Comparison of ENCODE assay signal across 28 cellular contexts in the genomic region with DNA sequence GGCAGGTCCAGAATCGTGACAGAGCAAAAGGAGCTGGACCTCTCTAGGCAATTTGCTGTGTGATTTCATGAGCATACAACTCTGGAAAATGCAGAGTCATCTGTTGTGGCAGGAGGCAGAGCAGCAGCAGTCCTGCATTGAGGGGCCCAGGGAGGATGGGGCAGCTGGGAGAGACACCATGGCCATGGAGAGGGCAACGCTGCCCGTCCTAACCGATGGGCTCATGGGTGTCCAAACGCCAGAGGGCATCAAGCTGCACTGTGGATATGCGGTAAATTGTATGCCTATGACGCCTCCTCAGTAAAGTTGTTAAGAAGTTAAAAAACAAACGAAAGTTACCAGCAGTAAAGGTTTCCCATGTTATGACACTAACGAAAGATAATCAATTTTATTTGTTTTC. TPM values are rescaled to one million over a fixed set of nuclear protein-coding genes. Genes with fewer than 3 reads are reported as not detected.
"Had no signal": no experiment of that assay in that cellular context is flagged by ENCODE, and none has a peak within 500 bp of the region (broad histone marks: within the 10 kb centered on the region; RNA-seq: fewer than 3 reads in every experiment).

No MANE protein-coding gene starts in this region.

- ATAC-seq: heart left ventricle; mucosa of descending colon; naive thymus-derived CD8-positive, alpha-beta T cell; right cardiac atrium; stimulated activated naive B cell treated with anti-CD40 and anti-IgM and Interleukin-4, amounts not matched to agents 10 μg/mL and 1 μg/mL and 100 μg/mL, for 72 hours; stimulated activated naive CD8-positive, alpha-beta T cell treated with anti-CD3 and anti-CD28 coated beads, Interleukin-15, Interleukin-2, amounts not matched to agents 100 U/mL and 50 U/mL, for 24 hours had no signal

- H3K36me3 ChIP-seq: heart left ventricle, left ventricle myocardium inferior, ovary, prostate gland, suprapubic skin, transverse colon, upper lobe of left lung had no signal

- DNase-seq: glutamatergic neuron; heart left ventricle; hypothalamus; immature natural killer cell; kidney; left ventricle myocardium inferior; mesendoderm; midbrain; naive thymus-derived CD8-positive, alpha-beta T cell; nucleus accumbens; retina; right cardiac atrium; stimulated activated CD4-positive, alpha-beta T cell treated with anti-CD3 and anti-CD28 coated beads, Interleukin-12 subunit alpha, Interleukin-12 subunit beta, amount 100 ng/mL, for 4 hours; stimulated activated CD4-positive, alpha-beta T cell treated with anti-CD3 and anti-CD28 coated beads, Interleukin-15, amount 100 ng/mL, for 24 hours; stimulated activated CD4-positive, alpha-beta T cell treated with anti-CD3 and anti-CD28 coated beads, Interleukin-2, amount 100 ng/mL, for 24 hours; stimulated activated CD4-positive, alpha-beta T cell treated with anti-CD3 and anti-CD28 coated beads, Interleukin-4, amount 100 ng/mL, for 1 hour; stimulated activated naive B cell treated with anti-CD40 and anti-IgM and Interleukin-4, amounts not matched to agents 10 μg/mL and 1 μg/mL and 100 μg/mL, for 72 hours; stimulated activated naive CD8-positive, alpha-beta T cell treated with anti-CD3 and anti-CD28 coated beads, Interleukin-15, Interleukin-2, amounts not matched to agents 100 U/mL and 50 U/mL, for 24 hours; transverse colon had no signal

- H3K9me3 ChIP-seq: mucosa of descending colon, ovary, prostate gland, suprapubic skin, transverse colon, upper lobe of left lung had no signal

- FAIRE-seq: islet of Langerhans, kidney, urothelium cell line had no signal

- H3K27me3 ChIP-seq: ovary, transverse colon, upper lobe of left lung had no signal

- H3K4me2 ChIP-seq: smooth muscle cell had no signal

- H3K4me1 ChIP-seq: heart left ventricle, left ventricle myocardium inferior, prostate gland, suprapubic skin, transverse colon, upper lobe of left lung had no signal

- H3K27ac ChIP-seq: heart left ventricle, left ventricle myocardium inferior, ovary, prostate gland, suprapubic skin, transverse colon, upper lobe of left lung had no signal

- H3K4me3 ChIP-seq: heart left ventricle, left ventricle myocardium inferior, lung, mucosa of descending colon, ovary, prostate gland, smooth muscle cell, suprapubic skin, transverse colon, upper lobe of left lung had no signal

RNA-seq across cellular contexts. Expression of gene DACT2, which starts 42.2 kb away (rescaled TPM):
- total RNA-seq: naive thymus-derived CD8-positive, alpha-beta T cell had no signal
- polyA plus RNA-seq: immature natural killer cell; naive thymus-derived CD8-positive, alpha-beta T cell had no signal
